33 cellular contexts compared by ENCODE assay signal in genomic region chr1:109079240-109079622, GRCh38. TPM values are rescaled to one million over a fixed set of nuclear protein-coding genes. Genes with fewer than 3 reads are reported as not detected.
DNase-seq lines count a peak whose midpoint lies in the region; ATAC-seq, FAIRE-seq and TF ChIP-seq lines count a peak whose summit lies in the region.
"Had no signal": no experiment of that assay in that cellular context is flagged by ENCODE, and none has a peak within 500 bp of the region (broad histone marks: within the 10 kb centered on the region; RNA-seq: fewer than 3 reads in every experiment).

No MANE protein-coding gene starts in this region.

- peak overlapping the region; percentile 61; the same call in 1 of the 2 replicates for H3K4me3 Mint-ChIP-seq in HFFc6
- H3K4me3 Mint-ChIP-seq in activated T-cell treated with anti-CD3 and anti-CD28 coated beads, Interleukin-2, amount 50 U/mL, for 24 hours, result no peak overlapping the region
- H3K4me3 Mint-ChIP-seq: activated naive CD8-positive, alpha-beta T cell; nephron; stimulated activated naive CD8-positive, alpha-beta T cell treated with anti-CD3 and anti-CD28 coated beads, Interleukin-15, Interleukin-2, amounts not matched to agents 100 ng/mL and 50 ng/mL, for 24 hours had no signal

- H3K27ac Mint-ChIP-seq in HFFc6, result peak overlapping the region; percentile 86; the same call in 1 of the 2 replicates
- no peak overlapping the region for H3K27ac Mint-ChIP-seq in activated T-cell treated with anti-CD3 and anti-CD28 coated beads, Interleukin-2, amount 50 U/mL, for 24 hours
- H3K27ac Mint-ChIP-seq: activated naive CD8-positive, alpha-beta T cell; stimulated activated naive CD8-positive, alpha-beta T cell treated with anti-CD3 and anti-CD28 coated beads, Interleukin-15, Interleukin-2, amounts not matched to agents 100 ng/mL and 50 ng/mL, for 24 hours had no signal

- TF ChIP-seq POLR2A in A549 (IDR thresholded peaks at IDR 0.05; ENCODE audit: low read length) (no peak), esophagus squamous epithelium (IDR thresholded peaks at IDR 0.05) (no peak), gastrocnemius medialis (IDR thresholded peaks at IDR 0.05) (no peak), tibial nerve (IDR thresholded peaks at IDR 0.05) (no peak)

- CTCF ChIA-PET in A549 (lab: Yijun Ruan, JAX), result interaction anchor here (3.2 kb wide), 1 partner anchor 9 kb away, joined by 13 read pairs; no protein-coding TSS in a partner anchor

- no peak for TF ChIP-seq EP300 in A549 (IDR thresholded peaks at IDR 0.05)
- TF ChIP-seq EP300 in tibial nerve (IDR thresholded peaks at IDR 0.05), result no peak

- ATAC-seq in A549, result no peak
- no peak for ATAC-seq in gastrocnemius medialis
- no peak for ATAC-seq in GM18511 (IDR thresholded peaks at IDR 0.05; ENCODE audit: unreplicated experiment)

- H3K4me1 Mint-ChIP-seq in HFFc6 (ENCODE audit: low read depth), result peaks cover 33% of the 10 kb centered on the region
- H3K4me1 Mint-ChIP-seq in activated T-cell treated with anti-CD3 and anti-CD28 coated beads, Interleukin-2, amount 50 U/mL, for 24 hours (ENCODE audit: low read depth), result peaks cover 12% of the 10 kb centered on the region

- H3K4me2 ChIP-seq in A549, result peak overlapping the region; percentile 59

- DNase-seq in A549 (ENCODE audit: low read depth in 1 of 2, low spot score in 1 of 2) (no peak), HFFc6 (no peak), esophagus squamous epithelium (lab: John Stamatoyannopoulos, UW) (no peak), gastrocnemius medialis (no peak), tibial nerve (ENCODE audit: low spot score in 2 of 2) (no peak)
- DNase-seq in stimulated activated naive CD4-positive, alpha-beta T cell (lab: John Stamatoyannopoulos, UW), result no peak
- DNase-seq in activated T-cell treated with anti-CD3 and anti-CD28 coated beads, Interleukin-2, amount 50 U/mL, for 24 hours, result no peak
- DNase-seq: activated CD4-positive, alpha-beta T cell treated with anti-CD3 and anti-CD28 coated beads for 48 hours; activated CD8-positive, alpha-beta memory T cell treated with anti-CD3 and anti-CD28 coated beads for 24 hours; activated T-cell treated with anti-CD3 and anti-CD28 coated beads for 4 hours; anterior cingulate cortex; colonic mucosa; DMS153; effector CD4-positive, alpha-beta T cell; HCEC 1CT; IMR-90; kidney glomerular epithelial cell; NCI-H1436 treated with DMSO at 0.1 percent for 48 hours; NCI-H2081 treated with DMSO at 0.1 percent for 48 hours; NCI-H226; NCI-H748 treated with DMSO at 0.1 percent for 48 hours; SIG-M5; small intestine; stimulated activated CD4-positive, alpha-beta T cell treated with anti-CD3 and anti-CD28 coated beads, Interleukin-1b, Interleukin-23, amount 100 ng/mL, for 48 hours; T-helper 9 cell; tibial artery; WERI-Rb-1 had no signal

- peaks cover 15% of the 10 kb centered on the region for H3K36me3 Mint-ChIP-seq in HFFc6 (ENCODE audit: low read depth)
- peaks cover 14% of the 10 kb centered on the region for H3K36me3 Mint-ChIP-seq in activated T-cell treated with anti-CD3 and anti-CD28 coated beads, Interleukin-2, amount 50 U/mL, for 24 hours (ENCODE audit: low read depth)
- H3K36me3 Mint-ChIP-seq: activated naive CD8-positive, alpha-beta T cell had no signal

- H3K4me3 ChIP-seq in A549, result no peak overlapping the region
- H3K4me3 ChIP-seq in esophagus squamous epithelium, result no peak overlapping the region
- H3K4me3 ChIP-seq in gastrocnemius medialis, result peak overlapping the region in 1 of 4 donors; percentile 16
- H3K4me3 ChIP-seq in tibial nerve, result no peak overlapping the region
- H3K4me3 ChIP-seq: colonic mucosa, tibial artery had no signal

- WGBS in A549 (ENCODE audit: missing lambda C conversion rate), result 93% methylated on average over 2 of the region's 2 CpGs
- 95% methylated on average over 2 of the region's 2 CpGs for WGBS in esophagus squamous epithelium, 2 donors
- 97 to 98% methylated on average over 2 of the region's 2 CpGs for WGBS in tibial nerve, 2 donors

- POLR2A ChIA-PET in A549 (lab: Yijun Ruan, JAX), result no interaction called here

- FAIRE-seq in A549 (lab: Jason Lieb, UNC), result no peak
- FAIRE-seq: RCC 7860, small intestine had no signal

- H3K36me3 ChIP-seq in esophagus squamous epithelium (no peaks in the 10 kb centered on the region), gastrocnemius medialis (no peaks in the 10 kb centered on the region), tibial nerve (no peaks in the 10 kb centered on the region)
- H3K36me3 ChIP-seq: colonic mucosa, tibial artery, WERI-Rb-1 had no signal

- no peaks in the 10 kb centered on the region; the same call in 1 of the 2 replicates for H3K27me3 Mint-ChIP-seq in HFFc6 (ENCODE audit: insufficient read depth)
- H3K27me3 Mint-ChIP-seq in activated T-cell treated with anti-CD3 and anti-CD28 coated beads, Interleukin-2, amount 50 U/mL, for 24 hours, result no peaks in the 10 kb centered on the region
- H3K27me3 Mint-ChIP-seq: activated naive CD8-positive, alpha-beta T cell; stimulated activated naive CD8-positive, alpha-beta T cell treated with anti-CD3 and anti-CD28 coated beads, Interleukin-15, Interleukin-2, amounts not matched to agents 100 ng/mL and 50 ng/mL, for 24 hours had no signal

- H3K27me3 ChIP-seq in esophagus squamous epithelium (no peaks in the 10 kb centered on the region), gastrocnemius medialis (no peaks in the 10 kb centered on the region), tibial nerve (no peaks in the 10 kb centered on the region)
- H3K27me3 ChIP-seq: colonic mucosa, tibial artery had no signal

- intact Hi-C loops in esophagus squamous epithelium (cut with DNase I), result no loop called here
- intact Hi-C loops in gastrocnemius medialis (cut with DNase I; ENCODE audit: low total_unique reads), result no loop called here

- in situ Hi-C loops in gastrocnemius medialis (cut with MboI; ENCODE audit: low sequenced_read_pairs in 4 of 4), result no loop called here

- no peaks in the 10 kb centered on the region for H3K9me3 ChIP-seq in A549
- no peaks in the 10 kb centered on the region for H3K9me3 ChIP-seq in esophagus squamous epithelium
- no peaks in the 10 kb centered on the region for H3K9me3 ChIP-seq in gastrocnemius medialis
- no peaks in the 10 kb centered on the region for H3K9me3 ChIP-seq in tibial nerve
- H3K9me3 ChIP-seq: colonic mucosa, tibial artery had no signal

- TF ChIP-seq CTCF in A549 (IDR thresholded peaks at IDR 0.05), result no peak
- TF ChIP-seq CTCF in HFFc6 (IDR thresholded peaks at IDR 0.05), result no peak
- no peak for TF ChIP-seq CTCF in esophagus squamous epithelium (IDR thresholded peaks at IDR 0.05)
- TF ChIP-seq CTCF in gastrocnemius medialis (IDR thresholded peaks at IDR 0.05 in 4 of 5, conservative IDR thresholded peaks at IDR 0.05 in 1 of 5), result no peak
- TF ChIP-seq CTCF in tibial nerve (IDR thresholded peaks at IDR 0.05), result no peak

- H3K27ac ChIP-seq in A549, result peak overlapping the region; percentile 65 to 84; a peak in 5 of 6 replicates
- peak overlapping the region; percentile 20 to 78 (median 65) for H3K27ac ChIP-seq in esophagus squamous epithelium
- peak overlapping the region; percentile 53 to 76 (median 68) for H3K27ac ChIP-seq in gastrocnemius medialis
- peak overlapping the region in 2 of 4 donors; percentile 80 to 82 for H3K27ac ChIP-seq in tibial nerve
- H3K27ac ChIP-seq: colonic mucosa, epithelial cell of prostate, WERI-Rb-1 had no signal

- H3K9me3 Mint-ChIP-seq in HFFc6, result no peaks in the 10 kb centered on the region
- H3K9me3 Mint-ChIP-seq in activated T-cell treated with anti-CD3 and anti-CD28 coated beads, Interleukin-2, amount 50 U/mL, for 24 hours, result no peaks in the 10 kb centered on the region
- H3K9me3 Mint-ChIP-seq: nephron; stimulated activated naive CD8-positive, alpha-beta T cell treated with anti-CD3 and anti-CD28 coated beads, Interleukin-15, Interleukin-2, amounts not matched to agents 100 ng/mL and 50 ng/mL, for 24 hours had no signal

- no peak for TF ChIP-seq RAD21 in A549 (conservative IDR thresholded peaks at IDR 0.05 in 1 of 2, IDR thresholded peaks at IDR 0.05 in 1 of 2)

- H3K4me1 ChIP-seq in A549 (no peaks in the 10 kb centered on the region; the same call in 2 of the 3 replicates), esophagus squamous epithelium (peaks cover 3 to 19% (median 11%) of the 10 kb centered on the region in 3 donors), gastrocnemius medialis (peaks cover 10 to 14% of the 10 kb centered on the region in 2 donors), tibial nerve (peaks cover 0 to 33% (median 20%) of the 10 kb centered on the region in 4 donors)

RNA-seq across cellular contexts. Expression of gene TAF13, which starts 3.4 kb away (rescaled TPM):
- polyA plus RNA-seq in A549 (2011; rRNA removed) (29.0 and 50.5 TPM in 2 replicates), A549 (2017; fragmentation: RNase III; extraction: RNeasy Plus Mini Kit Qiagen cat#74134 plus additional on column Dnase treatment) (46.7 to 50.4 TPM (median 48.7 TPM) in 3 replicates)
- 3.9 and 5.3 TPM in 2 replicates for polyA plus RNA-seq in A549 (2012; cell fraction: cytosol; rRNA removed)
- 0.66 and 2.3 TPM in 2 replicates for polyA plus RNA-seq in A549 (2012; cell fraction: nucleus; rRNA removed)
- 4.4 and 6.7 TPM in 2 replicates for polyA minus RNA-seq in A549 (2011; rRNA and poly(A)+ RNA removed)
- total RNA-seq in HFFc6 (2021; fragmentation: NEBNext Ultra II Directional; extraction: Animal tissue kit (Norgen Biotek cat#: 25700)), result 100 to 1,000 TPM in 5 of 6 experiments, 10 to 100 TPM in 1; 94.3 to 150 (median 106) TPM
- total RNA-seq in esophagus squamous epithelium (10 to 100 TPM; 35.3 to 71.2 (median 43.4) TPM), gastrocnemius medialis (10 to 100 TPM; 28.8 to 83.3 (median 65.5) TPM), tibial nerve (10 to 100 TPM; 11.4 to 30.8 (median 25.9) TPM)

RNA-seq across cellular contexts. Expression of gene TMEM167B, which starts 11.3 kb away (rescaled TPM):
- polyA plus RNA-seq in A549 (2011; rRNA removed) (10.9 and 13.2 TPM in 2 replicates), A549 (2017; fragmentation: RNase III; extraction: RNeasy Plus Mini Kit Qiagen cat#74134 plus additional on column Dnase treatment) (9.7 to 10.9 TPM (median 10.2 TPM) in 3 replicates)
- 2.7 and 3.4 TPM in 2 replicates for polyA plus RNA-seq in A549 (2012; cell fraction: cytosol; rRNA removed)
- 0.84 and 1.3 TPM in 2 replicates for polyA plus RNA-seq in A549 (2012; cell fraction: nucleus; rRNA removed)
- polyA minus RNA-seq in A549 (2011; rRNA and poly(A)+ RNA removed), result 3.5 and 4.9 TPM in 2 replicates
- 10 to 100 TPM; 48.0 to 58.6 (median 53.5) TPM for total RNA-seq in HFFc6 (2021; fragmentation: NEBNext Ultra II Directional; extraction: Animal tissue kit (Norgen Biotek cat#: 25700))
- total RNA-seq in esophagus squamous epithelium (10 to 100 TPM; 10.8 to 21.4 (median 16.0) TPM), gastrocnemius medialis (10 to 100 TPM; 17.5 to 26.3 (median 21.8) TPM), tibial nerve (10 to 100 TPM; 13.5 to 28.2 (median 19.5) TPM)

RNA-seq across cellular contexts. Expression of gene ELAPOR1, which starts 34.7 kb away (rescaled TPM):
- polyA plus RNA-seq in A549 (2011; rRNA removed) (0.56 and 0.69 TPM in 2 replicates), A549 (2017; fragmentation: RNase III; extraction: RNeasy Plus Mini Kit Qiagen cat#74134 plus additional on column Dnase treatment) (0.37 to 0.96 TPM (median 0.52 TPM) in 3 replicates)
- 0.32 and 0.35 TPM in 2 replicates for polyA plus RNA-seq in A549 (2012; cell fraction: cytosol; rRNA removed)
- 0.44 and 0.61 TPM in 2 replicates for polyA plus RNA-seq in A549 (2012; cell fraction: nucleus; rRNA removed)
- 1.0 TPM in 2 replicates for polyA minus RNA-seq in A549 (2011; rRNA and poly(A)+ RNA removed)
- 1 to 10 TPM in 5 of 6 experiments, under 1 TPM in 1; 0.38 to 2.6 (median 2.0) TPM for total RNA-seq in HFFc6 (2021; fragmentation: NEBNext Ultra II Directional; extraction: Animal tissue kit (Norgen Biotek cat#: 25700))
- total RNA-seq in esophagus squamous epithelium (10 to 100 TPM in 1 of 4 donors, under 1 TPM in 3; 0.40 to 14.8 (median 0.53) TPM), gastrocnemius medialis (under 1 TPM in 1 of 4 donors, not detected in 3; 0.17 TPM), tibial nerve (under 1 TPM; 0.20 to 0.90 (median 0.32) TPM)

RNA-seq across cellular contexts. Expression of gene WDR47, which starts 37.3 kb away (rescaled TPM):
- polyA plus RNA-seq in A549 (2011; rRNA removed) (9.0 and 10.8 TPM in 2 replicates), A549 (2017; fragmentation: RNase III; extraction: RNeasy Plus Mini Kit Qiagen cat#74134 plus additional on column Dnase treatment) (5.2 to 5.6 TPM (median 5.5 TPM) in 3 replicates)
- 2.2 and 2.3 TPM in 2 replicates for polyA plus RNA-seq in A549 (2012; cell fraction: cytosol; rRNA removed)
- 2.4 and 3.3 TPM in 2 replicates for polyA plus RNA-seq in A549 (2012; cell fraction: nucleus; rRNA removed)
- polyA minus RNA-seq in A549 (2011; rRNA and poly(A)+ RNA removed), result 4.3 and 4.5 TPM in 2 replicates
- 10 to 100 TPM; 13.8 to 18.2 (median 17.5) TPM for total RNA-seq in HFFc6 (2021; fragmentation: NEBNext Ultra II Directional; extraction: Animal tissue kit (Norgen Biotek cat#: 25700))
- total RNA-seq in esophagus squamous epithelium (10 to 100 TPM; 13.3 to 22.7 (median 18.3) TPM), gastrocnemius medialis (10 to 100 TPM; 13.9 to 18.8 (median 17.5) TPM), tibial nerve (10 to 100 TPM; 14.1 to 47.4 (median 17.3) TPM)
